Comparison of ENCODE assay signal across 9 cellular contexts in genomic region chrX:1581132-1581531, GRCh38. TPM values are rescaled to one million over a fixed set of nuclear protein-coding genes. Genes with fewer than 3 reads are reported as not detected.
DNase-seq lines count a peak whose midpoint lies in the region; ATAC-seq and TF ChIP-seq lines count a peak whose summit lies in the region.
"Had no signal": no experiment of that assay in that cellular context is flagged by ENCODE, and none has a peak within 500 bp of the region (broad histone marks: within the 10 kb centered on the region; RNA-seq: fewer than 3 reads in every experiment).

No MANE protein-coding gene starts in this region.

- H3K27ac Mint-ChIP-seq in CD8-positive, alpha-beta T cell = no peak overlapping the region
- H3K27ac Mint-ChIP-seq in naive B cell = no peak overlapping the region
- H3K27ac Mint-ChIP-seq: stimulated activated naive CD8-positive, alpha-beta T cell treated with anti-CD3 and anti-CD28 coated beads, Interleukin-15, Interleukin-2, amounts not matched to agents 100 ng/mL and 50 ng/mL, for 24 hours had no signal

- H3K36me3 ChIP-seq in CD8-positive, alpha-beta T cell (ENCODE audit: insufficient read depth, low read length) = no peaks in the 10 kb centered on the region
- H3K36me3 ChIP-seq in GM23248 (ENCODE audit: low read depth) = no peaks in the 10 kb centered on the region
- no peaks in the 10 kb centered on the region for H3K36me3 ChIP-seq in thyroid gland

- H3K9ac ChIP-seq in GM23248 = no peak overlapping the region

- no peaks in the 10 kb centered on the region for H3K27me3 Mint-ChIP-seq in CD8-positive, alpha-beta T cell (ENCODE audit: low read depth)
- no peaks in the 10 kb centered on the region for H3K27me3 Mint-ChIP-seq in naive B cell
- H3K27me3 Mint-ChIP-seq: stimulated activated naive CD8-positive, alpha-beta T cell treated with anti-CD3 and anti-CD28 coated beads, Interleukin-15, Interleukin-2, amounts not matched to agents 100 ng/mL and 50 ng/mL, for 24 hours had no signal

- H3K4me2 ChIP-seq in GM23248 (ENCODE audit: unreplicated experiment) = no peak overlapping the region

- intact Hi-C loops in CD8-positive, alpha-beta T cell (cut with DNase I, micrococcal nuclease) = loop anchor here (1.0 to 2.0 kb wide), 3 partner anchors 26 to 127 kb away; partner anchors contain the start of gene P2RY8 (in 2 of the 2)
- intact Hi-C loops in thyroid gland (cut with DNase I) = no loop called here

- TF ChIP-seq POLR2A in thyroid gland (IDR thresholded peaks at IDR 0.05) = no peak

- H2AFZ ChIP-seq in GM23248 = no peak overlapping the region

- H3K4me1 Mint-ChIP-seq in CD8-positive, alpha-beta T cell (ENCODE audit: low read depth) = peaks cover 10% of the 10 kb centered on the region
- peaks cover 8 to 14% (median 11%) of the 10 kb centered on the region in 3 donors for H3K4me1 Mint-ChIP-seq in naive B cell

- H3K9me2 ChIP-seq in GM23248 (ENCODE audit: insufficient read depth) = no peaks in the 10 kb centered on the region

- no peak overlapping the region for H3K27ac ChIP-seq in CD8-positive, alpha-beta T cell (ENCODE audit: low read depth, low read length)
- H3K27ac ChIP-seq in GM23248 (no peak overlapping the region), thyroid gland (no peak overlapping the region)

- H3K4me3 Mint-ChIP-seq in CD8-positive, alpha-beta T cell = no peak overlapping the region
- no peak overlapping the region for H3K4me3 Mint-ChIP-seq in naive B cell
- H3K4me3 Mint-ChIP-seq: stimulated activated naive CD8-positive, alpha-beta T cell treated with anti-CD3 and anti-CD28 coated beads, Interleukin-15, Interleukin-2, amounts not matched to agents 100 ng/mL and 50 ng/mL, for 24 hours had no signal

- no peak overlapping the region for H3K4me3 ChIP-seq in CD8-positive, alpha-beta T cell (ENCODE audit: low read depth, low read length)
- no peak overlapping the region for H3K4me3 ChIP-seq in GM23248
- H3K4me3 ChIP-seq in thyroid gland (replicated peaks in 1 of 3) = no peak overlapping the region

- DNase-seq in CD8-positive, alpha-beta T cell = peak; percentile 48 to 78 (median 69)
- DNase-seq in GM23248 (peak; percentile 48), NCI-H345 treated with DMSO at 0.1 percent for 48 hours (lab: John Stamatoyannopoulos, UW; ENCODE audit: unreplicated experiment) (peak; percentile 12), dermis microvascular lymphatic vessel endothelial cell (ENCODE audit: low read depth in 2 of 2) (peak; percentile 40 to 67), naive B cell (peak; percentile 59), thyroid gland (peak; percentile 33 to 37), T1000 (lab: John Stamatoyannopoulos, UW) (no peak)
- DNase-seq in activated CD4-positive, alpha-beta T cell treated with anti-CD3 and anti-CD28 coated beads for 48 hours = peak; percentile 90

- POLR2A ChIA-PET in CD8-positive, alpha-beta T cell (lab: Charles Lee) = no interaction called here

- TF ChIP-seq CTCF in CD8-positive, alpha-beta T cell (IDR thresholded peaks at IDR 0.05) = peak; percentile 85
- peak; percentile 38 to 75 (median 57) for TF ChIP-seq CTCF in thyroid gland (IDR thresholded peaks at IDR 0.05)

- 9 to 11% methylated on average over 4 of the region's 4 CpGs for WGBS in GM23248 (ENCODE audit: low coverage in 1 of 2, low lambda C conversion rate in 2 of 2, missing lambda C conversion rate in 2 of 2), 2 experiments
- 39 to 40% methylated on average over 4 of the region's 4 CpGs for WGBS in thyroid gland, 2 donors

- ATAC-seq in CD8-positive, alpha-beta T cell = peak; percentile 92
- ATAC-seq in naive B cell (ENCODE audit: low read depth in 2 of 2) = peak; percentile 65 to 83

- H3F3A ChIP-seq in GM23248 (ENCODE audit: insufficient read depth) = no peaks in the 10 kb centered on the region

- H3K27me3 ChIP-seq in CD8-positive, alpha-beta T cell (ENCODE audit: insufficient read depth, low read length) = no peaks in the 10 kb centered on the region
- H3K27me3 ChIP-seq in GM23248 (replicated peaks; ENCODE audit: insufficient read depth) (no peaks in the 10 kb centered on the region), thyroid gland (no peaks in the 10 kb centered on the region)

- H4K20me1 ChIP-seq in GM23248 (ENCODE audit: insufficient read depth) = no peaks in the 10 kb centered on the region

- in situ Hi-C loops in GM23248 (cut with MboI) = no loop called here

- H3K9me3 ChIP-seq in CD8-positive, alpha-beta T cell (ENCODE audit: low read length) = no peaks in the 10 kb centered on the region
- H3K9me3 ChIP-seq in GM23248 (ENCODE audit: low read depth) (no peaks in the 10 kb centered on the region), thyroid gland (no peaks in the 10 kb centered on the region)

- CTCF ChIA-PET in CD8-positive, alpha-beta T cell (lab: Charles Lee) = no interaction called here

- H3K9me3 Mint-ChIP-seq in CD8-positive, alpha-beta T cell = no peaks in the 10 kb centered on the region
- no peaks in the 10 kb centered on the region for H3K9me3 Mint-ChIP-seq in naive B cell
- H3K9me3 Mint-ChIP-seq: stimulated activated naive CD8-positive, alpha-beta T cell treated with anti-CD3 and anti-CD28 coated beads, Interleukin-15, Interleukin-2, amounts not matched to agents 100 ng/mL and 50 ng/mL, for 24 hours had no signal

- H3K36me3 Mint-ChIP-seq in CD8-positive, alpha-beta T cell = no peaks in the 10 kb centered on the region
- H3K36me3 Mint-ChIP-seq in naive B cell = no peaks in the 10 kb centered on the region

- H3K79me2 ChIP-seq in GM23248 (ENCODE audit: insufficient read depth) = no peaks in the 10 kb centered on the region

- H3K4me1 ChIP-seq in CD8-positive, alpha-beta T cell (ENCODE audit: insufficient read depth, low read length) = peaks cover 41% of the 10 kb centered on the region
- H3K4me1 ChIP-seq in GM23248 (ENCODE audit: insufficient read depth) (no peaks in the 10 kb centered on the region), thyroid gland (no peaks in the 10 kb centered on the region)

RNA-seq across cellular contexts. Expression of gene AKAP17A, which starts 10.3 kb away (rescaled TPM):
- total RNA-seq in CD8-positive, alpha-beta T cell = 100 to 1,000 TPM; 193 to 209 TPM
- total RNA-seq in GM23248 (2014; rRNA removed; shearing (Covaris generic)) = 21.8 and 23.3 TPM in 2 replicates
- polyA plus RNA-seq in GM23248 (2016; fragmentation: Nextera tagmentation; extraction: Ambion mirVana) (11.2 and 11.6 TPM in 2 replicates), naive B cell (ENCODE audit: low read depth in 6 of 6) (10 to 100 TPM; 14.2 to 69.9 (median 21.2) TPM)
- total RNA-seq in dermis microvascular lymphatic vessel endothelial cell (13.5 and 19.1 TPM in 2 replicates), thyroid gland (10 to 100 TPM; 56.7 to 82.6 (median 63.1) TPM)

RNA-seq across cellular contexts. Expression of gene ASMT, which starts 33.7 kb away (rescaled TPM):
- 1 to 10 TPM in 1 of 2 experiments, under 1 TPM in 1; 0.49 to 1.8 TPM for total RNA-seq in CD8-positive, alpha-beta T cell
- total RNA-seq in GM23248 (2014; rRNA removed; shearing (Covaris generic)) = not detected in 2 replicates
- polyA plus RNA-seq in GM23248 (2016; fragmentation: Nextera tagmentation; extraction: Ambion mirVana) (not detected in 2 replicates), naive B cell (ENCODE audit: low read depth in 6 of 6) (not detected)
- total RNA-seq in dermis microvascular lymphatic vessel endothelial cell (not detected in 2 replicates), thyroid gland (not detected)

RNA-seq across cellular contexts. Expression of gene P2RY8, which starts 44.1 kb away (rescaled TPM):
- total RNA-seq in CD8-positive, alpha-beta T cell = 100 to 1,000 TPM; 196 to 197 TPM
- total RNA-seq in GM23248 (2014; rRNA removed; shearing (Covaris generic)) = not detected in 2 replicates
- polyA plus RNA-seq in GM23248 (2016; fragmentation: Nextera tagmentation; extraction: Ambion mirVana) (0.04 TPM in 1 of 2 replicates, not detected in the other), naive B cell (ENCODE audit: low read depth in 6 of 6) (100 to 1,000 TPM; 227 to 320 (median 275) TPM)
- total RNA-seq in dermis microvascular lymphatic vessel endothelial cell (0.13 and 0.76 TPM in 2 replicates), thyroid gland (10 to 100 TPM in 1 of 4 donors, 1 to 10 TPM in 3; 2.4 to 11.9 (median 3.0) TPM)

Comparison
In these comparisons a context has a peak if more than half of its experiments do, and no peak if none do; other contexts are left out.
1. RNA of gene P2RY8, which starts 44.1 kb away (total RNA-seq): 196 to 197 TPM in CD8-positive, alpha-beta T cell; 2.4 to 11.9 TPM in thyroid gland, 0.13 to 0.76 TPM in dermis microvascular lymphatic vessel endothelial cell and not detected in GM23248; every median in the first group is over 10 times any median in the second.